12 cellular contexts compared by ENCODE assay signal in the genomic region with DNA sequence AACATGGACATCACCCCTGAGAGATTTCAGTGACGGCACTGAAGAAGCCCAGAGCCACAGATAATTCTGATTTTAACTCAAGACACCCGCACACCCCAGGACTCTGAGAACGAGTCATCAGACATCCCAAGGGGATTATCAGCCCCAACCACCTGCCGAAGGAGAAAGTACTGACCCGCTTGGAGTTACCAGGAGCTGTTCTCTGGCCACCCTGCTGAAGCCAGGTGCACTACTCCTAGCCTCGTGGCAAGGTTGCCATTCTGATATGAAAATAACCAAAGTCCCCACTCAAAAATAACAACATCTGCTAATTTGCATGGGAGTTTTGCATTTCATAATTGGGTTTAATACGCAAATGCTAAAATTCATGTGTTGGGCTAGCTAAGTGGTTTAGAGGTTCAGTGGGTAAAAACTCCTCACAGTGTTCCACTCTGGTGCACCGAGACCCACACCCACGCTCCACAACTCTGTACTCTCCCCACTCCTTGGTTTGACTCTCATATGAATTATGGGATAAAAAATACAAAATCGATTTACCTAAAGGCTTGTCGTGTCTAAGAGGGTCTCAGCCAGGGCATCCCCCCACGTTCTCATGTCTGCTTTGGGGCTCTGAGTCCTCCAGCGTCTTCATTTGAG.
DNase-seq lines count a peak whose midpoint lies in the region; ATAC-seq and TF ChIP-seq lines count a peak whose summit lies in the region.
"Had no signal": no experiment of that assay in that cellular context is flagged by ENCODE, and none has a peak within 500 bp of the region (broad histone marks: within the 10 kb centered on the region; RNA-seq: fewer than 3 reads in every experiment).

No MANE protein-coding gene starts in this region.

- no peaks in the 10 kb centered on the region for H3K27me3 ChIP-seq in endodermal cell (ENCODE audit: control insufficient read depth, insufficient read depth, low read length, poor library complexity, severe bottlenecking)
- H3K27me3 ChIP-seq: neutrophil, thyroid gland had no signal

- no peaks in the 10 kb centered on the region for H3K36me3 ChIP-seq in endodermal cell (ENCODE audit: control insufficient read depth, insufficient read depth, low read length)
- H3K36me3 ChIP-seq: neutrophil, thyroid gland had no signal

- peaks cover 22% of the 10 kb centered on the region for H3K36me3 Mint-ChIP-seq in endodermal cell (ENCODE audit: low read depth)

- in situ Hi-C loops in GM13976 (cut with MboI; ENCODE audit: low sequenced_read_pairs, unreplicated experiment) = loop anchor here (25.0 kb wide), 1 partner anchor 187 kb away; a partner anchor contains a TSS

- no peaks in the 10 kb centered on the region for H3K27me3 Mint-ChIP-seq in endodermal cell (ENCODE audit: insufficient read depth)

- H3K9ac ChIP-seq in endodermal cell (ENCODE audit: extremely low read depth, low read length, poor library complexity, severe bottlenecking) = no peak overlapping the region

- H3K27ac ChIP-seq in endodermal cell (ENCODE audit: low read depth, low read length) = no peak overlapping the region
- H3K27ac ChIP-seq: neutrophil, thyroid gland had no signal

- TF ChIP-seq CTCF in GM13976 (IDR thresholded peaks at IDR 0.05; ENCODE audit: borderline replicate concordance, control extremely low read depth, extremely low read depth, insufficient read depth, missing control alignments) (no peak), endodermal cell (conservative IDR thresholded peaks at IDR 0.05) (no peak)

- peak overlapping the region; percentile 35 for H3K27ac Mint-ChIP-seq in endodermal cell
- H3K27ac Mint-ChIP-seq: T-helper 2 cell treated with Interferon-gamma antibody and Interleukin-4, amounts not matched to agents 5 μg/mL and 100 μg/mL, for 36 hours had no signal

- no peak overlapping the region for H3K4me3 Mint-ChIP-seq in endodermal cell
- H3K4me3 Mint-ChIP-seq: T-helper 2 cell treated with Interferon-gamma antibody and Interleukin-4, amounts not matched to agents 5 μg/mL and 100 μg/mL, for 36 hours had no signal

- no peaks in the 10 kb centered on the region for H3K4me1 ChIP-seq in endodermal cell (ENCODE audit: control insufficient read depth, insufficient read depth, low read length)
- H3K4me1 ChIP-seq: thyroid gland had no signal

- peak; percentile 34 for ATAC-seq in GM19372 (IDR thresholded peaks at IDR 0.05; ENCODE audit: low read depth, unreplicated experiment)
- peak; percentile 7 for ATAC-seq in HG03103 (IDR thresholded peaks at IDR 0.05; ENCODE audit: low read depth, unreplicated experiment)
- no peak for ATAC-seq in HG03045 (IDR thresholded peaks at IDR 0.05; ENCODE audit: unreplicated experiment)

- DNase-seq in GM13976 (ENCODE audit: low spot score) (peak; percentile 37), endodermal cell (no peak), OCI-M1 (lab: John Stamatoyannopoulos, UW) (no peak), NCI-H524 (lab: John Stamatoyannopoulos, UW) (no peak)
- no peak for DNase-seq in activated CD4-positive, CD25-positive, alpha-beta regulatory T cell (lab: John Stamatoyannopoulos, UW)
- DNase-seq: stimulated activated CD4-positive, alpha-beta T cell treated with anti-CD3 and anti-CD28 coated beads, Interleukin-4, amount 100 ng/mL, for 1 hour; thyroid gland had no signal

- WGBS in endodermal cell (ENCODE audit: insufficient coverage in 1 of 2, insufficient read length in 1 of 2), 2 experiments = 91 to 98% methylated on average over 7 to 12 of the region's 13 CpGs

- H3K9me3 ChIP-seq in endodermal cell (ENCODE audit: control insufficient read depth, low read length) = no peaks in the 10 kb centered on the region
- H3K9me3 ChIP-seq: neutrophil, thyroid gland had no signal

- no peaks in the 10 kb centered on the region for H3K9me3 Mint-ChIP-seq in endodermal cell
- H3K9me3 Mint-ChIP-seq: T-helper 2 cell treated with Interferon-gamma antibody and Interleukin-4, amounts not matched to agents 5 μg/mL and 100 μg/mL, for 36 hours had no signal

- no peaks in the 10 kb centered on the region for H3K4me1 Mint-ChIP-seq in endodermal cell

- no peak overlapping the region for H3K4me3 ChIP-seq in endodermal cell (ENCODE audit: low read length)
- H3K4me3 ChIP-seq: thyroid gland had no signal
